33 cellular contexts compared by ENCODE assay signal in the genomic region with DNA sequence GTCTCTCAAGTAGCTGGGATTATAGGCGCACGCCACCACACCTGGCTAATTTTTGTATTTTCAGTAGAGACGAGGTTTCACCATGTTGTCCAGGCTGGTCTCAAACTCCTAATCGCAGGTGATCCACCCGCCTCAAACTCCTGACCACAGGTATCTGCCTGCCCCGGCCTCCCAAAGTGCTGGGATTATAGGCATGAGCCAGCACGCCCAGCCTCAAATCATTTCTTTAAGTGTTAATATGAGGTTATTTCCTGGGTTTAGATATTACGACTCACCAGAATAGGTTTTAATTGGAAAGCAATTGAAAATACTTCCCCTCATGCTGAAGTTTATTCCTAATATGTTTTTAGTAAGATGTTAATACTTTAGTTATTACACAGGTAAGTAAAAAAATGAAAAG.
"Had no signal": no experiment of that assay in that cellular context is flagged by ENCODE, and none has a peak within 500 bp of the region (broad histone marks: within the 10 kb centered on the region; RNA-seq: fewer than 3 reads in every experiment).

No MANE protein-coding gene starts in this region.

- H3K36me3 ChIP-seq: adrenal gland, brain microvascular endothelial cell had no signal

- H3K27me3 ChIP-seq: adrenal gland, body of pancreas, brain microvascular endothelial cell had no signal

- FAIRE-seq: astrocyte, TTC549 had no signal

- ATAC-seq: activated CD8-positive, alpha-beta T cell treated with anti-CD3 and anti-CD28 coated beads for 36 hours; activated naive CD4-positive, alpha-beta T cell treated with anti-CD3 and anti-CD28 coated beads, Interleukin-2, amount 50 U/mL, for 72 hours; activated T-cell treated with anti-CD3 and anti-CD28 coated beads, Interleukin-2, amount 50 U/mL, for 4 hours; activated T-cell treated with anti-CD3 and anti-CD28 coated beads, Interleukin-2, amount 50 U/mL, for 72 hours; activated T-helper 17 cell treated with anti-CD3 and anti-CD28 coated beads, Interleukin-2, amount 50 U/mL, for 72 hours; body of pancreas had no signal

- DNase-seq: activated B cell treated with CpG ODN at 0.5 μM for 24 hours; activated CD4-positive, alpha-beta memory T cell treated with anti-CD3 and anti-CD28 coated beads for 36 hours; activated CD4-positive, alpha-beta T cell treated with anti-CD3 and anti-CD28 coated beads for 4 hours; activated CD4-positive, alpha-beta T cell treated with anti-CD3 and anti-CD28 coated beads, Interleukin-2, amount 10 ng/mL, durations not matched to agents 24 days and 14 days; activated CD4-positive, alpha-beta T cell treated with anti-CD3 and anti-CD28 coated beads, Interleukin-2, amount 50 U/mL, for 1 hour; activated CD4-positive, alpha-beta T cell treated with anti-CD3 and anti-CD28 coated beads, Interleukin-2, amount 50 U/mL, for 4 hours; activated CD4-positive, CD25-positive, alpha-beta regulatory T cell treated with anti-CD3 and anti-CD28 coated beads, Interleukin-2, amount 50 U/mL, for 72 hours; activated CD8-positive, alpha-beta memory T cell treated with anti-CD3 and anti-CD28 coated beads, Interleukin-2, amount 50 U/mL, for 4 hours; activated CD8-positive, alpha-beta T cell treated with anti-CD3 and anti-CD28 coated beads for 36 hours; activated effector memory CD4-positive, alpha-beta T cell treated with anti-CD3 and anti-CD28 coated beads, Interleukin-2, amount 50 U/mL, for 16 hours; activated gamma-delta T cell treated with Interleukin-2 at 50 U/mL for 16 hours; activated naive CD4-positive, alpha-beta T cell; activated naive CD4-positive, alpha-beta T cell treated with anti-CD3 and anti-CD28 coated beads for 36 hours; activated naive CD4-positive, alpha-beta T cell treated with anti-CD3 and anti-CD28 coated beads, Interleukin-2, amount 50 U/mL, for 16 hours; activated naive CD8-positive, alpha-beta T cell treated with anti-CD3 and anti-CD28 coated beads for 36 hours; activated T-cell treated with anti-CD3 and anti-CD28 coated beads for 4 hours; activated T-cell treated with anti-CD3 and anti-CD28 coated beads, Interleukin-2, amount 50 U/mL, for 1 hour; activated T-cell treated with anti-CD3 and anti-CD28 coated beads, Interleukin-2, amount 50 U/mL, for 4 hours; activated T-cell treated with anti-CD3 and anti-CD28 coated beads, Interleukin-2, amount 50 U/mL, for 72 hours; adrenal gland; amniotic stem cell; aorta; body of pancreas; brain microvascular endothelial cell; central memory CD4-positive, alpha-beta T cell; T-helper 1 cell; T-helper 2 cell; T-helper 9 cell had no signal

- H3K9me3 ChIP-seq: adrenal gland, body of pancreas had no signal

- H3K4me1 ChIP-seq: adrenal gland had no signal

- H3K27ac ChIP-seq: adrenal gland, body of pancreas, brain microvascular endothelial cell, VCaP had no signal

- H3K4me3 ChIP-seq: adrenal gland, body of pancreas had no signal
